In the genomic region with DNA sequence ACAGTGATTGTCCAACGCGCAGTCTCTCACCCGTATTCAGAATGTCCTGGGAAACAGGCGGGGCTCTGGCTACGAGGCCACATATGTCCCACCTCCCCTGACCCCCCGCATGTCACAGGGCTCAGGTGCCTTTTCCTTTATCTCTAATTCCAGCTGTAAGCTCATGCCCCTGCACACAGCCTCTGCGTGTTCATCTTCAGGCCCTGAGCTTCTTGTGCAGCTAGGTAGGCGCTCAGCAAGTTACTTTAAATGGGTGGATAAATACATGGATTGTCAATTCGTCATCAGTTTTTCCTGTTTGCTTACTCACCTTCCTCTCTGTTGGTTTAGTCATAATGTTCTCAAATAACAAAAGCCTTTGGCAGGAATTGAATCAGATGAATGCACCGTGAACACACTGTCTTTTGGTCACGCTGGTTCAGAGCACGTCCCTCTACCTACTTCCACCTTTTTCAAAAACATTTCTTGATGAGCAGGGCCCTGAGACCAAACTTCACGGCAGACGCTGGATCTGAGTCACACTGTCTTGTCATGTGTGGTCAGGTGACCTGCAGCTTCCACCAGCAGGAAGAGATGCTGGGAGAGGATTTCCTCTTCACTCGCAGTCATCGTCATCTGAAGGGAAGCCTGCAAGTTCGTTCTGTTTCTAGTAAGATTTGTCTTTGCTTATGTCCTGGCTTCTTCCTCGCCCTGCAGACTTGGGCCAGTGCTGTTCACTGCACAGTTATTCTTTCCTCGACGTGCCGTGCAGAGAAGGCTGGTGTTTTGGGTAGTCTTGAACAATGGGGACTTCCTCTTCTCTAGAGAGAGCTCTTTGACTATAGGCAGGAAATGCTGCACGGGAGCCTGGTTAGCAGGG, we compare ENCODE assay signal across 8 cellular contexts.
DNase-seq lines count a peak whose midpoint lies in the region; FAIRE-seq and TF ChIP-seq lines count a peak whose summit lies in the region.

No MANE protein-coding gene starts in this region.

- TF ChIP-seq POLR2A in H54 (IDR thresholded peaks at IDR 0.05; ENCODE audit: low read depth, low read length) = no peak

- FAIRE-seq in H54 (lab: Jason Lieb, UNC) = no peak

- DNase-seq in ELR (ENCODE audit: low read depth) = peak; percentile 94
- DNase-seq in H54 (ENCODE audit: insufficient read length, low spot score) = peak; percentile 31
- peak; percentile 91 for DNase-seq in M059J (ENCODE audit: low read depth)
- DNase-seq in T-helper 22 cell (ENCODE audit: low read depth) = peak; percentile 69
- peak; percentile 71 for DNase-seq in astrocyte of the hippocampus (ENCODE audit: low read depth, low spot score)
- peak; percentile 99 for DNase-seq in kidney tubule cell (ENCODE audit: low spot score)
- DNase-seq in stimulated activated CD4-positive, alpha-beta T cell treated with anti-CD3 and anti-CD28 coated beads, Interleukin-4, amount 100 ng/mL, for 24 hours = peak; percentile 69
- DNase-seq in DMS 273 (lab: John Stamatoyannopoulos, UW; ENCODE audit: unreplicated experiment) = no peak
